Comparison of ENCODE assay signal across 8 cellular contexts in the genomic region with DNA sequence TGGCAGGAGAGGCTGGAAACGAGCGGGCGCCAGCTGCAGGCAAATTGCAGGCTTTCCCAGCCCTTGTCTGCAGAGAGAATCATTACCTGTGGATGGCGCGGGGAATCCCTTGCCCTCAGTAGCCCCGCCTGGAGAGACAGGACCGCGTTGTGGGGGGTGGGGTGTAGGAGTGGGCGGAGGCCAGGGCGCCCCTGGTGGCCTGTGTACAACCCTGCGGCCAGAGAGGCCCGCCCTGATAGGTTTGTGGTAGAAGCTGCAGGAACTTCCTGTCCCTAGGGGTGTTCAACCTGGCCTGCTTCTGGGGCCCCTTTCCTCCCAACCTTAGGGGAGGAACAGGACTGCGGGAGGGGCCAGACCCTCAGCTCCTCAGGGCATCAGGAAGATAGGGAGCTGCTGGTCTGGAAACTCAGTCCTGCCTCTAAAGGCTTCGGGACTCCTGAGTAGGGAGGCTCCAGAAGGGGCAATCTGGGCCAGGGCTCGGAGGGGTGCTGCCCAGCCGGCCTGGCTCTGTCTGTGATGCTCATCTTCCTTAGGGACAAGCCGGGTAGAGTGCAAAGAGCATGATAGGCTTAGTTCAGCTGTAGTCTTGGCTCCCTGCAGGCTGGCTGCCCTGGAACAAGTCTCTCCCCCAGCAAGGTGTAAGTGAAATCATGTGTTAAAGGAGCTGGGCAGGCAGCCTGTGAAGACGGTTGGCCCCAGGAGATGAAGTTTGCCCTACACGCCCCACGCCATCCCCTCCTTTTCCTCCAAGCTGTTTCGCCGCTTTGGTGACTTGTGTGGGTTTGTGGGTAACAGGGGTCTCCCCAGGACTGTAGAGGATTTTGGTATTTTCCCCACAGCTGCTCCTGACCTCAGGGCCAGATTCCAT. TPM values are rescaled to one million over a fixed set of nuclear protein-coding genes. Genes with fewer than 3 reads are reported as not detected.
DNase-seq lines count a peak whose midpoint lies in the region; ATAC-seq and TF ChIP-seq lines count a peak whose summit lies in the region.

No MANE protein-coding gene starts in this region.

- in situ Hi-C loops in transverse colon (cut with MboI; ENCODE audit: low pct_ligation_motif_present in 1 of 4, low pct_unique_long_range_greater_than_20kb in 1 of 4, low sequenced_read_pairs in 3 of 4), result no loop called here

- no peak overlapping the region for H3K4ac ChIP-seq in H9 (ENCODE audit: low read depth, low read length)
- no peak overlapping the region for H3K4ac ChIP-seq in trophoblast cell (ENCODE audit: low read depth, low read length)

- no peak overlapping the region for H2BK20ac ChIP-seq in H9 (ENCODE audit: low read depth, low read length, poor library complexity, severe bottlenecking)

- H3K79me2 ChIP-seq in H9 (ENCODE audit: insufficient read depth, low read length), result no peaks in the 10 kb centered on the region
- H3K79me2 ChIP-seq in SK-N-SH (ENCODE audit: insufficient read depth), result peaks cover 28% of the 10 kb centered on the region
- H3K79me2 ChIP-seq in trophoblast cell (ENCODE audit: control insufficient read depth, insufficient read depth, low read length, poor library complexity), result no peaks in the 10 kb centered on the region

- POLR2A ChIA-PET in SK-N-SH (lab: Yijun Ruan, JAX), result interaction anchor here (1.2 to 2.1 kb wide), 2 partner anchors 8 to 146 kb away, joined by 4 to 10 read pairs; a partner anchor contains a TSS

- peak overlapping the region in 1 of 3 experiments; percentile 76; a peak in 2 of 7 replicates for H3K27ac Mint-ChIP-seq in H9
- peak overlapping the region; percentile 46 to 68 for H3K27ac Mint-ChIP-seq in activated naive CD4-positive, alpha-beta T cell treated with anti-CD3 and anti-CD28 coated beads, Interleukin-2, amount 50 U/mL, for 72 hours

- H4K20me1 ChIP-seq in H9 (ENCODE audit: control insufficient read depth, insufficient read depth, insufficient read length), result no peaks in the 10 kb centered on the region
- H4K20me1 ChIP-seq in SK-N-SH (ENCODE audit: insufficient read depth), result no peaks in the 10 kb centered on the region

- H3K23me2 ChIP-seq in H9 (ENCODE audit: insufficient read length, low read depth, low read length, poor library complexity, severe bottlenecking), result peaks cover 10% of the 10 kb centered on the region

- H3K27me3 Mint-ChIP-seq in H9 (ENCODE audit: low read depth), result peaks cover 14% of the 10 kb centered on the region

- no peak overlapping the region for H3K56ac ChIP-seq in H9 (ENCODE audit: insufficient read length, low read depth, low read length)

- no peak overlapping the region for H4K91ac ChIP-seq in H9 (ENCODE audit: insufficient read length, low read depth, low read length)
- no peak overlapping the region for H4K91ac ChIP-seq in trophoblast cell (ENCODE audit: low read depth, low read length)

- H2BK120ac ChIP-seq in H9 (ENCODE audit: low read depth, low read length, poor library complexity, severe bottlenecking), result no peak overlapping the region
- H2BK120ac ChIP-seq in trophoblast cell (ENCODE audit: insufficient read depth, low read length, poor library complexity), result no peak overlapping the region

- H3K36me3 ChIP-seq in GM06990 (ENCODE audit: control insufficient read depth, insufficient read depth, low read length), result peaks cover 6% of the 10 kb centered on the region
- peaks cover 0 to 10% of the 10 kb centered on the region in 2 experiments for H3K36me3 ChIP-seq in SK-N-SH (replicated peaks in 1 of 2; ENCODE audit: control insufficient read depth in 1 of 2, insufficient read depth in 2 of 2, low read length in 1 of 2)
- H3K36me3 ChIP-seq in trophoblast cell (ENCODE audit: control insufficient read depth in 1 of 2, insufficient read depth in 2 of 2, low read length in 2 of 2), result peaks cover 5 to 6% of the 10 kb centered on the region in 2 experiments
- H3K36me3 ChIP-seq in transverse colon, result no peaks in the 10 kb centered on the region

- no peak overlapping the region for H3K27ac ChIP-seq in H9 (ENCODE audit: insufficient read length, low read depth, low read length)
- peak overlapping the region; percentile 35 to 39; a peak in 3 of 4 replicates for H3K27ac ChIP-seq in SK-N-SH (ENCODE audit: low read depth in 2 of 2, low read length in 1 of 2)
- H3K27ac ChIP-seq in trophoblast cell (ENCODE audit: low read depth, low read length), result no peak overlapping the region
- peak overlapping the region; percentile 87 to 95 (median 92) for H3K27ac ChIP-seq in transverse colon

- TF ChIP-seq CTCF in GM06990 (IDR thresholded peaks at IDR 0.05; ENCODE audit: insufficient read depth, low read length, poor library complexity, severe bottlenecking), result peak; percentile 96
- TF ChIP-seq CTCF in H9 (conservative IDR thresholded peaks at IDR 0.05), result peak; percentile 96
- peak; percentile 94 for TF ChIP-seq CTCF in SK-N-SH (IDR thresholded peaks at IDR 0.05)
- TF ChIP-seq CTCF in transverse colon (IDR thresholded peaks at IDR 0.05), result peak; percentile 87 to 94 (median 91)

- H4K12ac ChIP-seq in trophoblast cell (ENCODE audit: low read depth, low read length), result no peak overlapping the region

- H3K9ac ChIP-seq in H9 (ENCODE audit: extremely low read depth, insufficient read length, low read length) (no peak overlapping the region), SK-N-SH (peak overlapping the region; percentile 72; the same call in 1 of the 2 replicates), trophoblast cell (ENCODE audit: low read length) (no peak overlapping the region)

- H3K14ac ChIP-seq in H9 (ENCODE audit: insufficient read depth, low read length), result no peak overlapping the region
- no peak overlapping the region for H3K14ac ChIP-seq in trophoblast cell (ENCODE audit: low read length)

- peak; percentile 73 to 83 for ATAC-seq in activated naive CD4-positive, alpha-beta T cell treated with anti-CD3 and anti-CD28 coated beads, Interleukin-2, amount 50 U/mL, for 72 hours
- ATAC-seq in Right ventricle myocardium superior (ENCODE audit: poor library complexity), result peak; percentile 83

- TF ChIP-seq POLR2A in transverse colon (IDR thresholded peaks at IDR 0.05), result peak; percentile 33

- DNase-seq in GM06990 (ENCODE audit: extremely low read depth, insufficient read length) (peak; percentile 91), H9 (peak; percentile 95), M059J (ENCODE audit: low read depth) (peak; percentile 84), SK-N-SH (peak; percentile 94), Right ventricle myocardium superior (peak; percentile 91), trophoblast cell (peak; percentile 63 to 69), transverse colon (peak; percentile 93)
- DNase-seq in activated naive CD4-positive, alpha-beta T cell treated with anti-CD3 and anti-CD28 coated beads, Interleukin-2, amount 50 U/mL, for 72 hours (ENCODE audit: low spot score in 2 of 2), result peak; percentile 77 to 81

- CTCF ChIA-PET in SK-N-SH (lab: Yijun Ruan, JAX), result interaction anchor here (0.6 to 5.6 kb wide), 41 partner anchors 11 to 387 kb away, joined by 3 to 83 read pairs (median 4); a partner anchor contains a TSS

- peak overlapping the region; percentile 69 to 85 for H3K4me3 Mint-ChIP-seq in H9

- no peaks in the 10 kb centered on the region for H3K79me1 ChIP-seq in H9 (ENCODE audit: insufficient read depth, low read depth, low read length, poor library complexity, severe bottlenecking)
- no peaks in the 10 kb centered on the region for H3K79me1 ChIP-seq in trophoblast cell (ENCODE audit: low read length)

- no peak overlapping the region for H2BK15ac ChIP-seq in H9 (ENCODE audit: low read depth, low read length)

- peaks cover 0 to 3% (median 0%) of the 10 kb centered on the region in 3 experiments; a peak in 3 of 7 replicates for H3K36me3 Mint-ChIP-seq in H9 (ENCODE audit: insufficient read depth in 1 of 3, low read depth in 3 of 3)
- peaks cover 0 to 4% of the 10 kb centered on the region in 2 donors for H3K36me3 Mint-ChIP-seq in activated naive CD4-positive, alpha-beta T cell treated with anti-CD3 and anti-CD28 coated beads, Interleukin-2, amount 50 U/mL, for 72 hours

- H4K5ac ChIP-seq in H9 (ENCODE audit: insufficient read length, low read depth, low read length), result no peak overlapping the region

- H2BK5ac ChIP-seq in H9 (ENCODE audit: insufficient read length, low read length) (no peak overlapping the region), trophoblast cell (ENCODE audit: low read depth, low read length, poor library complexity) (no peak overlapping the region)

- H2AFZ ChIP-seq in H9 (ENCODE audit: low read length), result no peak overlapping the region
- H2AFZ ChIP-seq in SK-N-SH (ENCODE audit: low read depth), result no peak overlapping the region
- H2AFZ ChIP-seq in trophoblast cell (ENCODE audit: insufficient read depth, low read length, poor library complexity), result no peak overlapping the region

- H3K18ac ChIP-seq in H9 (ENCODE audit: insufficient read length, low read depth, low read length), result no peak overlapping the region
- no peak overlapping the region for H3K18ac ChIP-seq in trophoblast cell (ENCODE audit: low read length)

- H3K9me3 Mint-ChIP-seq in H9, result no peaks in the 10 kb centered on the region
- H3K9me3 Mint-ChIP-seq in activated naive CD4-positive, alpha-beta T cell treated with anti-CD3 and anti-CD28 coated beads, Interleukin-2, amount 50 U/mL, for 72 hours, result no peaks in the 10 kb centered on the region

- H3K23ac ChIP-seq in H9 (ENCODE audit: insufficient read length, low read depth, low read length), result no peak overlapping the region
- H3K23ac ChIP-seq in trophoblast cell (ENCODE audit: low read length), result no peak overlapping the region

- H4K8ac ChIP-seq in H9 (replicated peaks; ENCODE audit: insufficient read length, low read depth, low read length) (no peak overlapping the region), trophoblast cell (ENCODE audit: low read depth, low read length) (no peak overlapping the region)

- H2BK12ac ChIP-seq in H9 (ENCODE audit: insufficient read length, low read depth, low read length) (no peak overlapping the region), trophoblast cell (ENCODE audit: low read length) (no peak overlapping the region)

- H3K4me1 ChIP-seq in H9 (ENCODE audit: insufficient read depth, low read length) (no peaks in the 10 kb centered on the region; the same call in 1 of the 2 replicates), SK-N-SH (ENCODE audit: control insufficient read depth in 1 of 2, insufficient read depth in 2 of 2, low read depth in 1 of 2, low read length in 1 of 2) (peaks cover 15 to 41% of the 10 kb centered on the region in 2 experiments; a peak in 3 of 4 replicates), trophoblast cell (ENCODE audit: control insufficient read depth in 1 of 2, insufficient read depth in 2 of 2, low read length in 2 of 2) (peaks cover 13 to 18% of the 10 kb centered on the region in 2 experiments), transverse colon (peaks cover 28 to 50% (median 31%) of the 10 kb centered on the region in 4 donors)

- H3K9me3 ChIP-seq in H9 (ENCODE audit: control insufficient read depth, low read depth, low read length) (no peaks in the 10 kb centered on the region), SK-N-SH (no peaks in the 10 kb centered on the region), trophoblast cell (ENCODE audit: insufficient read depth, low read depth, low read length) (no peaks in the 10 kb centered on the region), transverse colon (no peaks in the 10 kb centered on the region)

- intact Hi-C loops in Right ventricle myocardium superior (cut with DNase I) (no loop called here), transverse colon (cut with DNase I; ENCODE audit: low total_unique reads) (no loop called here)

- TF ChIP-seq RAD21 in SK-N-SH (IDR thresholded peaks at IDR 0.05; ENCODE audit: low read length), result peak; percentile 40

- TF ChIP-seq EP300 in SK-N-SH (IDR thresholded peaks at IDR 0.05; ENCODE audit: borderline replicate concordance in 1 of 2, low read depth in 1 of 2, low read length in 1 of 2) (no peak), transverse colon (IDR thresholded peaks at IDR 0.05; ENCODE audit: low read depth) (no peak)

- H3T11ph ChIP-seq in H9 (ENCODE audit: low read length), result no peak overlapping the region

- H3K4me1 Mint-ChIP-seq in H9, result peaks cover 16 to 29% of the 10 kb centered on the region in 2 experiments

- no peaks in the 10 kb centered on the region for H3F3A ChIP-seq in SK-N-SH (replicated peaks; ENCODE audit: insufficient read depth)

- H3K27me3 ChIP-seq in GM06990 (replicated peaks; ENCODE audit: control insufficient read depth, insufficient read depth, low read length), result no peaks in the 10 kb centered on the region
- H3K27me3 ChIP-seq in H9 (ENCODE audit: insufficient read depth, low read length), result no peaks in the 10 kb centered on the region
- H3K27me3 ChIP-seq in SK-N-SH (ENCODE audit: insufficient read depth), result no peaks in the 10 kb centered on the region
- peaks cover 4% of the 10 kb centered on the region for H3K27me3 ChIP-seq in trophoblast cell (ENCODE audit: insufficient read depth, low read length)
- H3K27me3 ChIP-seq in transverse colon, result no peaks in the 10 kb centered on the region

- WGBS in H9 (ENCODE audit: extremely low coverage, insufficient read length, low lambda C conversion rate), result no CpG with 5 or more reads among the region's 22 CpGs
- WGBS in SK-N-SH (ENCODE audit: low lambda C conversion rate), result 23% methylated on average over 17 of the region's 22 CpGs
- no CpG with 5 or more reads among the region's 22 CpGs for WGBS in trophoblast cell (ENCODE audit: extremely low coverage, insufficient coverage, insufficient read length)
- 15% methylated on average over 20 of the region's 22 CpGs; no CpG with 5 or more reads in 1 of the 2 donors for WGBS in transverse colon (ENCODE audit: low coverage in 1 of 2), 2 donors

- no peaks in the 10 kb centered on the region for H3K9me2 ChIP-seq in SK-N-SH

- H3K4me2 ChIP-seq in H9 (ENCODE audit: insufficient read depth, insufficient read length, low read length) (peak overlapping the region; percentile 61), SK-N-SH (peak overlapping the region; percentile 100), trophoblast cell (ENCODE audit: low read length) (peak overlapping the region; percentile 96)

- H3K4me3 ChIP-seq in GM06990 (replicated peaks; ENCODE audit: low read depth, low read length) (peak overlapping the region; percentile 84), SK-N-SH (ENCODE audit: low read depth in 2 of 2, low read length in 1 of 2) (peak overlapping the region; percentile 75 to 78), trophoblast cell (ENCODE audit: low read depth, low read length) (peak overlapping the region; percentile 45), transverse colon (peak overlapping the region; percentile 77 to 89 (median 84))

- H2AK5ac ChIP-seq in H9 (ENCODE audit: insufficient read length, low read length), result no peak overlapping the region
- no peak overlapping the region for H2AK5ac ChIP-seq in trophoblast cell (ENCODE audit: low read length)

RNA-seq across cellular contexts. Expression of a gene that starts 24.1 kb away (rescaled TPM):
- 3.8 and 4.2 TPM in 2 replicates for total RNA-seq in H9 (2021)
- 0.15 TPM in 1 of 2 replicates, not detected in the other for total RNA-seq in M059J (2014; rRNA removed; shearing (Covaris generic))
- 0.76 and 0.82 TPM in 2 replicates for polyA plus RNA-seq in SK-N-SH (2012; rRNA removed)
- 0.18 and 0.26 TPM in 2 replicates for polyA plus RNA-seq in SK-N-SH (2012; cell fraction: cytosol; rRNA removed)
- 1.7 and 2.2 TPM in 2 replicates for polyA plus RNA-seq in SK-N-SH (2012; cell fraction: nucleus; rRNA removed)
- 1 to 10 TPM in 1 of 2 donors, under 1 TPM in 1; 0.20 to 1.6 TPM for total RNA-seq in activated naive CD4-positive, alpha-beta T cell treated with anti-CD3 and anti-CD28 coated beads, Interleukin-2, amount 50 U/mL, for 72 hours
- 2.6 TPM for total RNA-seq in Right ventricle myocardium superior
- polyA plus RNA-seq in trophoblast cell (2013), result 36.0 and 40.8 TPM in 2 replicates
- 10 to 100 TPM in 1 of 4 donors, 1 to 10 TPM in 2, under 1 TPM in 1; 0.37 to 67.7 (median 3.8) TPM for total RNA-seq in transverse colon

Comparison
In these comparisons a context has a peak if more than half of its experiments do, and no peak if none do; other contexts are left out.
1. H3K27ac ChIP-seq: peak in SK-N-SH (2 of 2) and transverse colon (4 of 4); none in H9 (single experiment) and trophoblast cell (single experiment).
2. Peak in every context shown above with its lines, with median percentiles within 50 percentile points of each other: DNase-seq, H3K4me3 ChIP-seq, CTCF ChIP-seq and H3K4me2 ChIP-seq.